In the genomic region with DNA sequence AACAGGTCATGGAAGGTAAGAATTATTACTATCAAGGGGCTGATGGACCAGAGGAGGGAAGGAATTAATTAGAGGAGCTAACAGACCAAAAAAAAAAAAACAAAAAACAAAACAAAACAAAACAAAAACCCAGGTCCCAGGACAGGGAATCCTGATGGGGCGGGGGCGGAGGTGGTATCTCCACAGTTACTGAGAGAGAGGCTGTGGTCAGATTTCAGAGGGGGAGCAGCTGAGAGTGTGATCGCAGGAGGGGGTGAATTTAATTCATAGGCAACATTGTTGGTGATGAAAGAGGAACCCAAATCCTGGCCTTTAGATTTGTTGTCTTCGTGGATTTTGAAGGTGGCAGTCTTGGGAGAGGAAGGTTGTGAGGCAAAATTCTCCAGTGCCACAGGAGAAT, we compare ENCODE assay signal across 27 cellular contexts.
A peak's percentile ranks its signal among the peaks of the same experiment; 100 is the strongest.
DNase-seq lines count a peak whose midpoint lies in the region; ATAC-seq and TF ChIP-seq lines count a peak whose summit lies in the region.
"Had no signal": no experiment of that assay in that cellular context is flagged by ENCODE, and none has a peak within 500 bp of the region (broad histone marks: within the 10 kb centered on the region; RNA-seq: fewer than 3 reads in every experiment).

No MANE protein-coding gene starts in this region.

- no peak for TF ChIP-seq CTCF in natural killer cell (IDR thresholded peaks at IDR 0.05)
- TF ChIP-seq CTCF in dorsolateral prefrontal cortex (IDR thresholded peaks at IDR 0.05 in 54 of 56, conservative IDR thresholded peaks at IDR 0.05 in 2 of 56; ENCODE audit: low read depth in 1 of 56, partially characterized antibody in 56 of 56), result no peak

- H3K27ac ChIP-seq in dorsolateral prefrontal cortex (peak overlapping the region in 36 of 59 donors; percentile 10 to 86 (median 71)), substantia nigra (ENCODE audit: low read depth, low read length, poor library complexity, severe bottlenecking) (peak overlapping the region; percentile 40)
- H3K27ac ChIP-seq: GM23248 had no signal

- no peak overlapping the region for H3K4me3 ChIP-seq in dorsolateral prefrontal cortex
- H3K4me3 ChIP-seq: GM12878, GM23248 had no signal

- no peaks in the 10 kb centered on the region for H3K9me3 Mint-ChIP-seq in natural killer cell
- H3K9me3 Mint-ChIP-seq in natural killer cell treated with Interleukin-12 subunit alpha and Interleukin-12 subunit beta and Interleukin-15 and Interleukin-18, amount 100 ng/mL, for 72 hours, result no peaks in the 10 kb centered on the region
- no peaks in the 10 kb centered on the region for H3K9me3 Mint-ChIP-seq in activated CD4-positive, alpha-beta memory T cell treated with anti-CD3 and anti-CD28 coated beads for 36 hours
- H3K9me3 Mint-ChIP-seq: CD8-positive, alpha-beta T cell had no signal

- peaks cover 8 to 9% of the 10 kb centered on the region in 2 donors for H3K27me3 Mint-ChIP-seq in natural killer cell (ENCODE audit: low read depth in 2 of 2)
- H3K27me3 Mint-ChIP-seq in natural killer cell treated with Interleukin-12 subunit alpha and Interleukin-12 subunit beta and Interleukin-15 and Interleukin-18, amount 100 ng/mL, for 72 hours, result peaks cover 6 to 7% of the 10 kb centered on the region in 2 donors
- no peaks in the 10 kb centered on the region for H3K27me3 Mint-ChIP-seq in activated CD4-positive, alpha-beta memory T cell treated with anti-CD3 and anti-CD28 coated beads for 36 hours

- ATAC-seq in natural killer cell, result no peak
- ATAC-seq in natural killer cell treated with Interleukin-12 subunit alpha and Interleukin-12 subunit beta and Interleukin-15 and Interleukin-18, amount 100 ng/mL, for 72 hours, result no peak
- ATAC-seq in HG02642 (IDR thresholded peaks at IDR 0.05; ENCODE audit: poor library complexity, unreplicated experiment), result no peak
- no peak for ATAC-seq in HG03457 (IDR thresholded peaks at IDR 0.05; ENCODE audit: unreplicated experiment)
- ATAC-seq: CD8-positive, alpha-beta T cell; GM12878 had no signal

- intact Hi-C loops in natural killer cell (cut with micrococcal nuclease) (no loop called here), dorsolateral prefrontal cortex (cut with DNase I) (loop anchor here in 1 of 2 donors (10.0 kb wide), 1 partner anchor 1995 kb away; no protein-coding TSS in a partner anchor)
- intact Hi-C loops in activated CD4-positive, alpha-beta memory T cell treated with anti-CD3 and anti-CD28 coated beads for 36 hours (cut with micrococcal nuclease), result loop anchor here (5.0 kb wide), 2 partner anchors 348 to 1193 kb away; no protein-coding TSS in a partner anchor

- H3K4me1 Mint-ChIP-seq in natural killer cell, result peaks cover 55 to 58% of the 10 kb centered on the region in 2 donors
- H3K4me1 Mint-ChIP-seq in natural killer cell treated with Interleukin-12 subunit alpha and Interleukin-12 subunit beta and Interleukin-15 and Interleukin-18, amount 100 ng/mL, for 72 hours (ENCODE audit: low read depth in 2 of 2), result peaks cover 29 to 42% of the 10 kb centered on the region in 2 donors
- peaks cover 14% of the 10 kb centered on the region for H3K4me1 Mint-ChIP-seq in activated CD4-positive, alpha-beta memory T cell treated with anti-CD3 and anti-CD28 coated beads for 36 hours (ENCODE audit: low read depth)

- H3K27ac Mint-ChIP-seq in natural killer cell, result peak overlapping the region in 1 of 2 donors; percentile 50
- H3K27ac Mint-ChIP-seq in natural killer cell treated with Interleukin-12 subunit alpha and Interleukin-12 subunit beta and Interleukin-15 and Interleukin-18, amount 100 ng/mL, for 72 hours, result peak overlapping the region in 1 of 2 donors; percentile 30
- no peak overlapping the region for H3K27ac Mint-ChIP-seq in activated CD4-positive, alpha-beta memory T cell treated with anti-CD3 and anti-CD28 coated beads for 36 hours
- H3K27ac Mint-ChIP-seq: CD8-positive, alpha-beta T cell had no signal

- POLR2A ChIA-PET in activated CD4-positive, alpha-beta memory T cell treated with anti-CD3 and anti-CD28 coated beads for 36 hours (lab: Charles Lee), result interaction anchor here (0.6 kb wide), 1 partner anchor 24 kb away, joined by 3 read pairs; no protein-coding TSS in a partner anchor

- DNase-seq in natural killer cell (no peak), dorsolateral prefrontal cortex (no peak), substantia nigra (lab: John Stamatoyannopoulos, UW) (no peak)
- no peak for DNase-seq in natural killer cell treated with Interleukin-12 subunit alpha and Interleukin-12 subunit beta and Interleukin-15 and Interleukin-18, amount 100 ng/mL, for 72 hours (ENCODE audit: low spot score)
- no peak for DNase-seq in activated CD4-positive, alpha-beta memory T cell treated with anti-CD3 and anti-CD28 coated beads for 36 hours
- DNase-seq: C1 segment of cervical spinal cord; Caco-2; CD8-positive, alpha-beta T cell; EL; GDM1; GM23248; H9; IMR-90; KG1; NCI-H1092 treated with DMSO at 0.1 percent for 48 hours; NCI-H1436; NCI-H187; NCI-H2081 treated with DMSO at 0.1 percent for 48 hours; NCI-H2171; NCI-H226; NCI-H510A; NCI-H69; Right ventricle myocardium superior; RPMI8226 had no signal

- H3K36me3 Mint-ChIP-seq in natural killer cell, result no peaks in the 10 kb centered on the region
- no peaks in the 10 kb centered on the region for H3K36me3 Mint-ChIP-seq in natural killer cell treated with Interleukin-12 subunit alpha and Interleukin-12 subunit beta and Interleukin-15 and Interleukin-18, amount 100 ng/mL, for 72 hours
- no peaks in the 10 kb centered on the region for H3K36me3 Mint-ChIP-seq in activated CD4-positive, alpha-beta memory T cell treated with anti-CD3 and anti-CD28 coated beads for 36 hours
- H3K36me3 Mint-ChIP-seq: CD8-positive, alpha-beta T cell had no signal

- peak overlapping the region; percentile 32 for H3K4me3 Mint-ChIP-seq in natural killer cell
- no peak overlapping the region for H3K4me3 Mint-ChIP-seq in natural killer cell treated with Interleukin-12 subunit alpha and Interleukin-12 subunit beta and Interleukin-15 and Interleukin-18, amount 100 ng/mL, for 72 hours
- no peak overlapping the region for H3K4me3 Mint-ChIP-seq in activated CD4-positive, alpha-beta memory T cell treated with anti-CD3 and anti-CD28 coated beads for 36 hours
- H3K4me3 Mint-ChIP-seq: CD8-positive, alpha-beta T cell; H9 had no signal

- H3K27me3 ChIP-seq in dorsolateral prefrontal cortex, result no peaks in the 10 kb centered on the region

- CTCF ChIA-PET in activated CD4-positive, alpha-beta memory T cell treated with anti-CD3 and anti-CD28 coated beads for 36 hours (lab: Charles Lee), result no interaction called here
